9 cellular contexts compared by ENCODE assay signal in the genomic region with DNA sequence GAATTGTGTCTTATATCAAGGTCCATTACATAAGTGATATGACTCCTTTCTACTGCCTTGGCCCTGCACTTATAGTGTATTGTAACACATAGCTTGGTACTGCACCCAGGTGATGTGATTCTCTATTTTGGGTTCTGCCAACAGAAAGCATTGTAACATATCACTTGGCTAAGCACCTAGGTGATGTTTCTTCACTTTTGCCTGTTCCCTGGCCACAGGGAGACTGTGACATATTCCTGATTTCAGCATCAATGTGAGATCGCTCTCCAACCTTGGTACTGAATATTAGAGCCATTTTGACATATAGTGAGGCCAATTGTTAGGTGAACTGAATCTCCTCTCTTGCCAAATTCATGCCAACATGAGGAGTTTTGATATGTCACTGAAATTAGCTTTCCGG.
"Had no signal": no experiment of that assay in that cellular context is flagged by ENCODE, and none has a peak within 500 bp of the region (broad histone marks: within the 10 kb centered on the region; RNA-seq: fewer than 3 reads in every experiment).

No MANE protein-coding gene starts in this region.

- H3K36me3 ChIP-seq: HAP-1 had no signal

- H3K27ac ChIP-seq: GM23248 had no signal

- H3K4me3 ChIP-seq: GM23248, GM23338, HAP-1 had no signal

- ATAC-seq: GM23338, HCT116 had no signal

- H3K9me3 ChIP-seq: HAP-1 had no signal

- DNase-seq: GM23248, GOT3, H7, H9, HCEC 1CT, HFFc6 had no signal

- H3K4me1 ChIP-seq: HAP-1 had no signal
